In the genomic region with DNA sequence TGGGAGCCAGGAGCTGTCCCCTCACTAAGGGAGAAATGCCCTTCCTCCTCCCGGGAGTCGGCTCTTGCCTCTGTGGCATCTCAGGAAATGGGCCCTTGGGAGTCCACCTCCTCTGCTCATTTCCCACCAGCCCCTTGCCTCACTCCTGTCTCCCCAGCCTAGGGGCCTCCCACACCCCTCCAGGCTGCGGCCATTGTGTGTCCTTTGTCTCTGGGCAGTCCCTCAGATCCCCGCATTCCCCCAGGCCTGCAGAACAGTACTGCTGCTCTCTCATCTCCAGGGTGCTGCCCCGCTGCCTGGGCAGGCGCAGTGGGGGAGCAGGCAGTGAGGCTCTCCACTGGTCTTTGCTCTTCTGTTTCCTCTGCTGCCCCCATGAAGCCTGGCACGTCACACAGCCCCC, we compare ENCODE assay signal across 31 cellular contexts. TPM values are rescaled to one million over a fixed set of nuclear protein-coding genes. Genes with fewer than 3 reads are reported as not detected.
DNase-seq lines count a peak whose midpoint lies in the region; ATAC-seq, FAIRE-seq and TF ChIP-seq lines count a peak whose summit lies in the region.
"Had no signal": no experiment of that assay in that cellular context is flagged by ENCODE, and none has a peak within 500 bp of the region (broad histone marks: within the 10 kb centered on the region; RNA-seq: fewer than 3 reads in every experiment).

No MANE protein-coding gene starts in this region.

- no peak overlapping the region for H3K56ac ChIP-seq in H1 (replicated peaks; ENCODE audit: insufficient read length, low read depth, low read length)

- POLR2A ChIA-PET in H1 (lab: Charles Lee; ENCODE audit: partially characterized antibody), result interaction anchor here (1.0 to 8.1 kb wide), 3 partner anchors 15 to 32 kb away, joined by 3 to 42 read pairs (median 3); no protein-coding TSS in a partner anchor

- no peak overlapping the region for H3K14ac ChIP-seq in H1 (ENCODE audit: insufficient read length)

- no peak for TF ChIP-seq RAD21 in H1 (IDR thresholded peaks at IDR 0.05 in 1 of 2, conservative IDR thresholded peaks at IDR 0.05 in 1 of 2; ENCODE audit: low read depth in 2 of 2, low read length in 2 of 2)

- H3K23ac ChIP-seq in H1 (ENCODE audit: insufficient read length), result no peak overlapping the region

- H2BK5ac ChIP-seq in H1 (ENCODE audit: low read depth, low read length), result peak overlapping the region; percentile 86; the same call in 1 of the 2 replicates

- peak overlapping the region in 1 of 2 experiments; percentile 6; a peak in 1 of 4 replicates for H3K4me2 ChIP-seq in H1 (ENCODE audit: insufficient read depth in 1 of 2, low read depth in 2 of 2, low read length in 2 of 2)
- H3K4me2 ChIP-seq: hepatocyte, smooth muscle cell had no signal

- H4K20me1 ChIP-seq in H1 (replicated peaks in 1 of 2; ENCODE audit: control insufficient read depth in 1 of 2, insufficient read depth in 2 of 2, low read length in 2 of 2), result no peaks in the 10 kb centered on the region

- CTCF ChIA-PET in H1 (lab: Charles Lee; ENCODE audit: partially characterized antibody), result interaction anchor here (0.6 to 5.3 kb wide), 4 partner anchors 19 to 105 kb away, joined by 3 to 30 read pairs (median 4); no protein-coding TSS in a partner anchor

- peaks cover 33% of the 10 kb centered on the region for H3K4me1 Mint-ChIP-seq in neural crest cell
- H3K4me1 Mint-ChIP-seq: activated naive CD4-positive, alpha-beta T cell treated with anti-CD3 and anti-CD28 coated beads, Interleukin-2, amount 50 U/mL, for 24 hours had no signal

- peak overlapping the region; percentile 88 for H4K91ac ChIP-seq in H1 (replicated peaks; ENCODE audit: insufficient read length, low read length)

- H3K27me3 ChIP-seq in HUES6 (ENCODE audit: control insufficient read depth, insufficient read depth, low read length) (no peaks in the 10 kb centered on the region), H1 (replicated peaks in 1 of 4; ENCODE audit: control insufficient read depth in 3 of 4, extremely low read depth in 1 of 4, insufficient read depth in 3 of 4, low read length in 3 of 4) (no peaks in the 10 kb centered on the region)
- H3K27me3 ChIP-seq: cardiac muscle cell, hepatocyte, ovary, upper lobe of right lung had no signal

- H2AK5ac ChIP-seq in H1 (ENCODE audit: low read depth, low read length), result 0 out of 2 replicates have a peak overlapping the region, but pooled peaks have one; percentile 60

- no peak overlapping the region for H3K4me3 Mint-ChIP-seq in neural crest cell
- H3K4me3 Mint-ChIP-seq: activated naive CD4-positive, alpha-beta T cell treated with anti-CD3 and anti-CD28 coated beads, Interleukin-2, amount 50 U/mL, for 24 hours; activated T-helper 1 cell treated with anti-CD3 and anti-CD28 coated beads, Interleukin-12 subunit alpha, Interleukin-12 subunit beta, Interleukin-2, Interleukin-4 antibody, amounts not matched to agents 30 ng/mL and 10 ng/mL and 1 ng/mL, durations not matched to agents 14 hours and 24 hours and 36 hours; HFFc6 had no signal

- peak overlapping the region; percentile 69 for H4K5ac ChIP-seq in H1 (ENCODE audit: insufficient read length, low read depth, low read length)

- H3K27me3 Mint-ChIP-seq in neural crest cell (ENCODE audit: low read depth), result no peaks in the 10 kb centered on the region
- H3K27me3 Mint-ChIP-seq: activated naive CD4-positive, alpha-beta T cell treated with anti-CD3 and anti-CD28 coated beads, Interleukin-2, amount 50 U/mL, for 24 hours had no signal

- no peak for ATAC-seq in GM18858 (IDR thresholded peaks at IDR 0.05; ENCODE audit: unreplicated experiment)
- ATAC-seq: left lobe of liver, Panc1, upper lobe of right lung had no signal

- H3K27ac ChIP-seq in HUES6 (ENCODE audit: low read depth, low read length), result no peak overlapping the region; the same call in 1 of the 2 replicates
- H3K27ac ChIP-seq in H1 (ENCODE audit: low read depth, low read length), result 0 out of 2 replicates have a peak overlapping the region, but pooled peaks have one; percentile 0
- no peak overlapping the region for H3K27ac ChIP-seq in substantia nigra (ENCODE audit: low read depth, low read length, poor library complexity, severe bottlenecking)
- H3K27ac ChIP-seq: C4-2B, cardiac muscle cell, hepatocyte, ovary, upper lobe of right lung had no signal

- peak overlapping the region; percentile 88; the same call in 1 of the 2 replicates for H4K8ac ChIP-seq in H1 (ENCODE audit: extremely low read depth, insufficient read depth, low read length)

- H3K27ac Mint-ChIP-seq in neural crest cell (ENCODE audit: unreplicated experiment), result peak overlapping the region; percentile 95
- H3K27ac Mint-ChIP-seq: activated T-helper 1 cell treated with anti-CD3 and anti-CD28 coated beads, Interleukin-12 subunit alpha, Interleukin-12 subunit beta, Interleukin-2, Interleukin-4 antibody, amounts not matched to agents 30 ng/mL and 10 ng/mL and 1 ng/mL, durations not matched to agents 14 hours and 24 hours and 36 hours; HFFc6 had no signal

- TF ChIP-seq CTCF in H1 (IDR thresholded peaks at IDR 0.05; ENCODE audit: control extremely low read depth in 1 of 3, insufficient read depth in 1 of 3, low read depth in 1 of 3, low read length in 3 of 3) (no peak), neural crest cell (conservative IDR thresholded peaks at IDR 0.05) (no peak)

- peak overlapping the region; percentile 10 for H2BK120ac ChIP-seq in H1 (replicated peaks; ENCODE audit: low read depth, low read length)

- H3K36me3 ChIP-seq in HUES6 (ENCODE audit: control insufficient read depth, insufficient read depth, low read length) (peaks cover 13% of the 10 kb centered on the region), H1 (ENCODE audit: control insufficient read depth in 2 of 4, insufficient read depth in 4 of 4, low read length in 3 of 4) (no peaks in the 10 kb centered on the region; a peak in 2 of 8 replicates)
- H3K36me3 ChIP-seq: cardiac muscle cell, ovary, upper lobe of right lung had no signal

- no peak overlapping the region for H2AFZ ChIP-seq in H1 (ENCODE audit: low read length)
- H2AFZ ChIP-seq: hepatocyte had no signal

- H3K9ac ChIP-seq in HUES6 (ENCODE audit: low read length), result peak overlapping the region; percentile 47
- no peak overlapping the region; a peak in 2 of 7 replicates for H3K9ac ChIP-seq in H1 (replicated peaks in 1 of 4; ENCODE audit: extremely low read depth in 1 of 4, low read depth in 3 of 4, low read length in 3 of 4)

- no peaks in the 10 kb centered on the region for H3K36me3 Mint-ChIP-seq in neural crest cell (ENCODE audit: low read depth)

- no peak for TF ChIP-seq EP300 in H1 (IDR thresholded peaks at IDR 0.05; ENCODE audit: borderline replicate concordance in 1 of 2, low read depth in 2 of 2, low read length in 2 of 2)

- H3K9me3 Mint-ChIP-seq in neural crest cell, result no peaks in the 10 kb centered on the region
- H3K9me3 Mint-ChIP-seq: activated naive CD4-positive, alpha-beta T cell treated with anti-CD3 and anti-CD28 coated beads, Interleukin-2, amount 50 U/mL, for 24 hours; activated T-helper 1 cell treated with anti-CD3 and anti-CD28 coated beads, Interleukin-12 subunit alpha, Interleukin-12 subunit beta, Interleukin-2, Interleukin-4 antibody, amounts not matched to agents 30 ng/mL and 10 ng/mL and 1 ng/mL, durations not matched to agents 14 hours and 24 hours and 36 hours; HFFc6 had no signal

- H2BK12ac ChIP-seq in H1 (ENCODE audit: low read depth, low read length), result peak overlapping the region; percentile 77; the same call in 1 of the 2 replicates

- peak overlapping the region; percentile 72; the same call in 1 of the 2 replicates for H2BK15ac ChIP-seq in H1 (ENCODE audit: low read length)

- no peak overlapping the region for H3K4me3 ChIP-seq in HUES6 (ENCODE audit: low read depth, low read length)
- no peak overlapping the region for H3K4me3 ChIP-seq in H1 (ENCODE audit: extremely low read depth in 1 of 4, insufficient read depth in 2 of 4, low read depth in 3 of 4, low read length in 4 of 4)
- H3K4me3 ChIP-seq: cardiac muscle cell, hepatocyte, ovary, smooth muscle cell, upper lobe of right lung had no signal

- peak overlapping the region; percentile 60 for H3K18ac ChIP-seq in H1 (ENCODE audit: extremely low read depth, low read length)

- H3K4me1 ChIP-seq in HUES6 (ENCODE audit: control insufficient read depth, insufficient read depth, low read length), result peaks cover 23% of the 10 kb centered on the region
- peaks cover 8 to 18% (median 12%) of the 10 kb centered on the region in 4 experiments for H3K4me1 ChIP-seq in H1 (replicated peaks in 1 of 4; ENCODE audit: control insufficient read depth in 3 of 4, insufficient read depth in 4 of 4, low read length in 3 of 4)
- H3K4me1 ChIP-seq: upper lobe of right lung had no signal

- no peaks in the 10 kb centered on the region for H3K79me2 ChIP-seq in H1 (ENCODE audit: control insufficient read depth in 1 of 2, insufficient read depth in 2 of 2, low read length in 2 of 2)
- H3K79me2 ChIP-seq: hepatocyte had no signal

- H3K4ac ChIP-seq in H1 (replicated peaks; ENCODE audit: insufficient read length, low read depth, low read length), result no peak overlapping the region

- WGBS in H1 (ENCODE audit: extremely low coverage in 1 of 2, insufficient coverage in 1 of 2, insufficient read length in 1 of 2, insufficient replicate concordance in 2 of 2, low coverage in 1 of 2, low lambda C conversion rate in 2 of 2, missing lambda C conversion rate in 1 of 2), 2 experiments, result 73% methylated on average over 7 of the region's 7 CpGs; no CpG with 5 or more reads in 1 of the 2 experiments

- H3K23me2 ChIP-seq in H1 (ENCODE audit: low read depth, low read length), result peaks cover 9% of the 10 kb centered on the region

- DNase-seq in ELF-1 (ENCODE audit: low read depth, low spot score) (peak; percentile 52), H1 (ENCODE audit: low read depth in 1 of 2, low spot score in 2 of 2) (no peak), neural crest cell (ENCODE audit: low read depth, low spot score) (no peak), substantia nigra (lab: John Stamatoyannopoulos, UW) (no peak)
- no peak for DNase-seq in activated naive CD4-positive, alpha-beta T cell treated with anti-CD3 and anti-CD28 coated beads, Interleukin-2, amount 50 U/mL, for 16 hours
- DNase-seq: aorta; cortex of kidney; HFFc6; NCI-H1048; NCI-H1694 treated with DMSO at 0.1 percent for 48 hours; NCI-H524; ovary; SHP77; stimulated activated CD4-positive, alpha-beta T cell treated with anti-CD3 and anti-CD28 coated beads, Interleukin-1b, Interleukin-23, amount 100 ng/mL, for 48 hours; stimulated activated CD8-positive, alpha-beta memory T cell treated with anti-CD3 and anti-CD28 coated beads, Interleukin-4, amount 100 ng/mL, for 48 hours; SW 1271; T1000; upper lobe of right lung had no signal

- TF ChIP-seq POLR2A in H1 (IDR thresholded peaks at IDR 0.05; ENCODE audit: control extremely low read depth in 1 of 2, low read depth in 2 of 2, low read length in 2 of 2), result no peak

- H2BK20ac ChIP-seq in H1 (ENCODE audit: low read length), result peak overlapping the region; percentile 72; the same call in 1 of the 2 replicates

- FAIRE-seq in H1 (lab: Jason Lieb, UNC), result no peak
- FAIRE-seq: endometrium, frontal cortex, GM18507 had no signal

- H3K9me3 ChIP-seq in HUES6 (ENCODE audit: control insufficient read depth, insufficient read depth, low read depth, low read length) (no peaks in the 10 kb centered on the region), H1 (ENCODE audit: insufficient read depth in 2 of 2, low read depth in 1 of 2, low read length in 1 of 2) (no peaks in the 10 kb centered on the region)
- H3K9me3 ChIP-seq: ovary, upper lobe of right lung had no signal

- H3K79me1 ChIP-seq in H1 (ENCODE audit: low read depth, low read length), result no peaks in the 10 kb centered on the region; the same call in none of the 2 replicates

RNA-seq across cellular contexts. Expression of a gene that starts 25.0 kb away (rescaled TPM):
- 31.5 and 35.6 TPM in 2 replicates for total RNA-seq in H1 (2021; fragmentation: NEBNext Ultra II Directional; extraction: Animal tissue kit (Norgen Biotek cat#: 25700))
- polyA plus RNA-seq in H1 (2011; rRNA removed), result 42.2 and 47.9 TPM in 2 replicates
- 21.6 TPM for polyA plus RNA-seq in H1 (2011; cell fraction: cytosol; rRNA removed)
- polyA plus RNA-seq in H1 (2011; cell fraction: nucleus; rRNA removed), result 29.1 TPM
- polyA plus RNA-seq in H1 (2012, experiment 1 of 2), result 26.6 to 35.8 TPM (median 31.6 TPM) in 4 replicates
- 26.0 TPM for polyA plus RNA-seq in H1 (2012, experiment 2 of 2)
- polyA plus RNA-seq in H1 (2013, experiment 1 of 2), result 23.4 TPM
- 23.6 TPM for polyA plus RNA-seq in H1 (2013, experiment 2 of 2)
- 27.1 and 28.3 TPM in 2 replicates for polyA minus RNA-seq in H1 (2011; rRNA and poly(A)+ RNA removed)
- polyA minus RNA-seq in H1 (2011; cell fraction: cytosol; rRNA and poly(A)+ RNA removed), result 15.7 TPM
- polyA minus RNA-seq in H1 (2011; cell fraction: nucleus; rRNA and poly(A)+ RNA removed), result 14.6 TPM
- 32.0 and 33.5 TPM in 2 replicates for total RNA-seq in neural crest cell

RNA-seq across cellular contexts. Expression of a gene that starts 35.1 kb away (rescaled TPM):
- 68.3 and 69.3 TPM in 2 replicates for total RNA-seq in H1 (2021; fragmentation: NEBNext Ultra II Directional; extraction: Animal tissue kit (Norgen Biotek cat#: 25700))
- 123 and 147 TPM in 2 replicates for polyA plus RNA-seq in H1 (2011; rRNA removed)
- polyA plus RNA-seq in H1 (2011; cell fraction: cytosol; rRNA removed), result 121 TPM
- 165 TPM for polyA plus RNA-seq in H1 (2011; cell fraction: nucleus; rRNA removed)
- polyA plus RNA-seq in H1 (2012, experiment 1 of 2), result 62.7 to 92.1 TPM (median 86.3 TPM) in 4 replicates
- polyA plus RNA-seq in H1 (2012, experiment 2 of 2), result 63.8 TPM
- polyA plus RNA-seq in H1 (2013, experiment 1 of 2), result 48.6 TPM
- polyA plus RNA-seq in H1 (2013, experiment 2 of 2), result 47.6 TPM
- 31.1 and 42.4 TPM in 2 replicates for polyA minus RNA-seq in H1 (2011; rRNA and poly(A)+ RNA removed)
- polyA minus RNA-seq in H1 (2011; cell fraction: cytosol; rRNA and poly(A)+ RNA removed), result 43.2 TPM
- polyA minus RNA-seq in H1 (2011; cell fraction: nucleus; rRNA and poly(A)+ RNA removed), result 37.5 TPM
- 48.2 and 50.8 TPM in 2 replicates for total RNA-seq in neural crest cell
